In genomic region chrX:72238183-72238582, GRCh38 we compare ENCODE assay signal across 2 cellular contexts.
TF ChIP-seq lines count a peak whose summit lies in the region.

No MANE protein-coding gene starts in this region.

TF ChIP-seq in A549, 52 proteins besides CTCF, POLR2A, EP300 and RAD21 (continued from another document):
- no peak for TF ChIP-seq HMGXB4 (CRISPR knock-in tag; IDR thresholded peaks at IDR 0.05; ENCODE audit: borderline replicate concordance)
- TF ChIP-seq PBX3 (IDR thresholded peaks at IDR 0.05), result no peak
- no peak for TF ChIP-seq JUN (IDR thresholded peaks at IDR 0.05)
- TF ChIP-seq TP53 (CRISPR knock-in tag; IDR thresholded peaks at IDR 0.05), result no peak
- TF ChIP-seq ZFP36 (IDR thresholded peaks at IDR 0.05; ENCODE audit: borderline replicate concordance, partially characterized antibody), result no peak
- no peak for TF ChIP-seq FOXS1 (CRISPR knock-in tag; IDR thresholded peaks at IDR 0.05)
- no peak for TF ChIP-seq HOXB5 (CRISPR knock-in tag; IDR thresholded peaks at IDR 0.05)
- no peak for TF ChIP-seq ZNF302 (CRISPR knock-in tag; IDR thresholded peaks at IDR 0.05)

TF ChIP-seq in GM23338, 12 proteins besides CTCF, POLR2A, EP300 and RAD21 (continued from another document):
- no peak for TF ChIP-seq ZNF462 (CRISPR knock-in tag; IDR thresholded peaks at IDR 0.05)
- TF ChIP-seq ETS1 (IDR thresholded peaks at IDR 0.05), result no peak
- no peak for TF ChIP-seq REST (IDR thresholded peaks at IDR 0.05; ENCODE audit: unreplicated experiment)
- no peak for TF ChIP-seq JUNB (IDR thresholded peaks at IDR 0.05; ENCODE audit: unreplicated experiment)
- TF ChIP-seq ZNF331 (CRISPR knock-in tag; IDR thresholded peaks at IDR 0.05; ENCODE audit: low read depth), result no peak
- TF ChIP-seq POLR2AphosphoS5 (IDR thresholded peaks at IDR 0.05; ENCODE audit: low read depth), result no peak
- TF ChIP-seq ZNF114 (CRISPR knock-in tag; IDR thresholded peaks at IDR 0.05), result no peak
